Comparison of ENCODE assay signal across 15 cellular contexts in genomic region chr1:215888159-215888558, GRCh38.
DNase-seq lines count a peak whose midpoint lies in the region; TF ChIP-seq lines count a peak whose summit lies in the region.
"Had no signal": no experiment of that assay in that cellular context is flagged by ENCODE, and none has a peak within 500 bp of the region (broad histone marks: within the 10 kb centered on the region; RNA-seq: fewer than 3 reads in every experiment).

No MANE protein-coding gene starts in this region.

- no peaks in the 10 kb centered on the region for H3K27me3 ChIP-seq in WERI-Rb-1 (ENCODE audit: insufficient read depth, low read depth, severe bottlenecking)
- H3K27me3 ChIP-seq in neural cell (ENCODE audit: insufficient read depth, low read depth, low read length), result no peaks in the 10 kb centered on the region
- H3K27me3 ChIP-seq: SJCRH30 had no signal

- no peak overlapping the region for H3K4me3 ChIP-seq in WERI-Rb-1 (ENCODE audit: low read depth, low read length)
- H3K4me3 ChIP-seq in neural cell (ENCODE audit: low read length), result no peak overlapping the region
- H3K4me3 ChIP-seq: SJCRH30 had no signal

- no peaks in the 10 kb centered on the region for H3K36me3 ChIP-seq in WERI-Rb-1
- H3K36me3 ChIP-seq in neural cell (ENCODE audit: insufficient read depth, low read length), result no peaks in the 10 kb centered on the region
- H3K36me3 ChIP-seq: SJCRH30 had no signal

- H3K79me2 ChIP-seq in neural cell (replicated peaks; ENCODE audit: insufficient read depth, low read length), result no peaks in the 10 kb centered on the region
- H3K79me2 ChIP-seq: parathyroid adenoma had no signal

- H3K4me2 ChIP-seq in neural cell (ENCODE audit: low read length), result no peak overlapping the region

- H2AFZ ChIP-seq in neural cell (ENCODE audit: low read depth, low read length), result no peak overlapping the region
- H2AFZ ChIP-seq: parathyroid adenoma had no signal

- H3F3A ChIP-seq in neural cell (ENCODE audit: insufficient read depth, low read length, poor library complexity, severe bottlenecking), result no peaks in the 10 kb centered on the region

- no peak for TF ChIP-seq EP300 in Ishikawa (IDR thresholded peaks at IDR 0.05; ENCODE audit: borderline replicate concordance)
- no peak for TF ChIP-seq EP300 in neural cell (conservative IDR thresholded peaks at IDR 0.05; ENCODE audit: poor library complexity, severe bottlenecking)

- H3K9me2 ChIP-seq in neural cell (ENCODE audit: insufficient read depth, low read length), result no peaks in the 10 kb centered on the region

- TF ChIP-seq RAD21 in Ishikawa (IDR thresholded peaks at IDR 0.05; ENCODE audit: low read depth) (peak; percentile 45), neural cell (conservative IDR thresholded peaks at IDR 0.05) (peak; percentile 47)

- no peak overlapping the region for H3K27ac ChIP-seq in WERI-Rb-1
- H3K27ac ChIP-seq in neural cell (ENCODE audit: low read length), result no peak overlapping the region
- H3K27ac ChIP-seq: parathyroid adenoma, SJCRH30 had no signal

- H3K9ac ChIP-seq in neural cell (ENCODE audit: low read length), result no peak overlapping the region
- H3K9ac ChIP-seq: parathyroid adenoma had no signal

- H4K20me1 ChIP-seq in neural cell (ENCODE audit: insufficient read depth), result no peaks in the 10 kb centered on the region

- H3K9me3 ChIP-seq in WERI-Rb-1 (ENCODE audit: severe bottlenecking), result no peaks in the 10 kb centered on the region
- H3K9me3 ChIP-seq in neural cell (ENCODE audit: low read length), result no peaks in the 10 kb centered on the region
- H3K9me3 ChIP-seq: SJCRH30 had no signal

- DNase-seq in NCI-H1694 (lab: John Stamatoyannopoulos, UW) (peak; percentile 14), NCI-H1694 treated with DMSO at 0.1 percent for 48 hours (lab: John Stamatoyannopoulos, UW) (no peak), WERI-Rb-1 (no peak), NCI-H1436 (lab: John Stamatoyannopoulos, UW) (no peak), NCI-H2171 treated with DMSO at 0.1 percent for 48 hours (lab: John Stamatoyannopoulos, UW) (no peak)
- no peak for DNase-seq in stimulated activated CD4-positive, alpha-beta T cell treated with anti-CD3 and anti-CD28 coated beads, Interleukin-2, amount 100 ng/mL, for 48 hours
- DNase-seq: ACHN; activated CD8-positive, alpha-beta memory T cell treated with anti-CD3 and anti-CD28 coated beads, Interleukin-2, amount 50 U/mL, for 48 hours; activated naive CD8-positive, alpha-beta T cell treated with anti-CD3 and anti-CD28 coated beads, Interleukin-2, amount 50 U/mL, for 24 hours; DMS79 treated with DMSO at 0.1 percent for 48 hours; H7 had no signal

- peak; percentile 22; the same call in 1 of the 2 replicates for TF ChIP-seq CTCF in WERI-Rb-1 (IDR thresholded peaks at IDR 0.05; ENCODE audit: low read depth, low read length)
- peak; percentile 47 for TF ChIP-seq CTCF in neural cell (IDR thresholded peaks at IDR 0.05; ENCODE audit: poor library complexity, severe bottlenecking)

TF ChIP-seq in Ishikawa, 13 proteins besides CTCF, POLR2A, EP300 and RAD21:
- TF ChIP-seq YY1 (IDR thresholded peaks at IDR 0.05; ENCODE audit: low read depth) (no peak), FOXM1 (IDR thresholded peaks at IDR 0.05; ENCODE audit: borderline replicate concordance, low read depth) (no peak), TCF12 (IDR thresholded peaks at IDR 0.05; ENCODE audit: low read depth) (no peak), TAF1 (IDR thresholded peaks at IDR 0.05; ENCODE audit: low read depth) (no peak), CEBPB (IDR thresholded peaks at IDR 0.05) (no peak), REST (IDR thresholded peaks at IDR 0.05; ENCODE audit: low read depth) (no peak), EGR1 (IDR thresholded peaks at IDR 0.05) (no peak)
- TF ChIP-seq, protein P1, sequence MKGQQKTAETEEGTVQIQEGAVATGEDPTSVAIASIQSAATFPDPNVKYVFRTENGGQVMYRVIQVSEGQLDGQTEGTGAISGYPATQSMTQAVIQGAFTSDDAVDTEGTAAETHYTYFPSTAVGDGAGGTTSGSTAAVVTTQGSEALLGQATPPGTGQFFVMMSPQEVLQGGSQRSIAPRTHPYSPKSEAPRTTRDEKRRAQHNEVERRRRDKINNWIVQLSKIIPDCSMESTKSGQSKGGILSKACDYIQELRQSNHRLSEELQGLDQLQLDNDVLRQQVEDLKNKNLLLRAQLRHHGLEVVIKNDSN (IDR thresholded peaks at IDR 0.05), result no peak

TF ChIP-seq in neural cell, 6 proteins besides CTCF, POLR2A, EP300 and RAD21:
- TF ChIP-seq TAF1 (IDR thresholded peaks at IDR 0.05; ENCODE audit: low read depth) (no peak), SMC3 (conservative IDR thresholded peaks at IDR 0.05; ENCODE audit: poor library complexity) (peak; percentile 30)
TF ChIP-seq in neural cell: peak in this region for 1.
